ENCODE assay signal across 8 cellular contexts in genomic region chr19:34639491-34640085, GRCh38. TPM values are rescaled to one million over a fixed set of nuclear protein-coding genes. Genes with fewer than 3 reads are reported as not detected.
A peak's percentile ranks its signal among the peaks of the same experiment; 100 is the strongest.
DNase-seq lines count a peak whose midpoint lies in the region; ATAC-seq, FAIRE-seq and TF ChIP-seq lines count a peak whose summit lies in the region.

No MANE protein-coding gene starts in this region.

- H3K27ac ChIP-seq in DOHH2 (ENCODE audit: low read depth, low read length) (no peak overlapping the region), SJCRH30 (no peak overlapping the region), right atrium auricular region (no peak overlapping the region), small intestine (ENCODE audit: low read depth in 1 of 2, low read length in 1 of 2) (no peak overlapping the region)

- H3K36me3 ChIP-seq in DOHH2 (ENCODE audit: control insufficient read depth, low read length) (no peaks in the 10 kb centered on the region), MG63 (no peaks in the 10 kb centered on the region), SJCRH30 (no peaks in the 10 kb centered on the region), right atrium auricular region (no peaks in the 10 kb centered on the region), small intestine (ENCODE audit: control insufficient read depth in 2 of 2, insufficient read depth in 2 of 2, low read length in 2 of 2) (no peaks in the 10 kb centered on the region)

- H3K27me3 ChIP-seq in DOHH2 (ENCODE audit: control insufficient read depth, low read length) (no peaks in the 10 kb centered on the region), MG63 (no peaks in the 10 kb centered on the region), SJCRH30 (no peaks in the 10 kb centered on the region; the same call in 1 of the 2 replicates), right atrium auricular region (no peaks in the 10 kb centered on the region), small intestine (ENCODE audit: control insufficient read depth in 2 of 2, insufficient read depth in 2 of 2, low read length in 2 of 2) (no peaks in the 10 kb centered on the region)

- no peak for FAIRE-seq in small intestine (lab: Jason Lieb, UNC)

- WGBS in small intestine, 3 donors, result 14 to 24% (median 15%) methylated on average over 4 of the region's 4 CpGs

- H3K9me3 ChIP-seq in DOHH2 (ENCODE audit: control insufficient read depth, insufficient read depth, low read length), result no peaks in the 10 kb centered on the region
- H3K9me3 ChIP-seq in MG63, result peaks cover 5% of the 10 kb centered on the region
- H3K9me3 ChIP-seq in SJCRH30 (replicated peaks), result no peaks in the 10 kb centered on the region
- H3K9me3 ChIP-seq in right atrium auricular region, result peaks cover 0 to 11% of the 10 kb centered on the region in 2 donors
- peaks cover 3% of the 10 kb centered on the region for H3K9me3 ChIP-seq in small intestine (ENCODE audit: control insufficient read depth, low read depth)

- no peak overlapping the region for H3K27ac Mint-ChIP-seq in activated naive CD4-positive, alpha-beta T cell treated with anti-CD3 and anti-CD28 coated beads, Interleukin-2, amount 50 U/mL, for 72 hours

- H3K4me1 ChIP-seq in DOHH2 (ENCODE audit: control insufficient read depth, low read length) (no peaks in the 10 kb centered on the region), SJCRH30 (no peaks in the 10 kb centered on the region), right atrium auricular region (no peaks in the 10 kb centered on the region), small intestine (ENCODE audit: control insufficient read depth in 2 of 2, insufficient read depth in 1 of 2, low read depth in 1 of 2, low read length in 1 of 2) (no peaks in the 10 kb centered on the region)

- ATAC-seq in activated naive CD4-positive, alpha-beta T cell treated with anti-CD3 and anti-CD28 coated beads, Interleukin-2, amount 50 U/mL, for 72 hours, result peak; percentile 53 to 64
- no peak for ATAC-seq in GM19397 (IDR thresholded peaks at IDR 0.05; ENCODE audit: unreplicated experiment)
- no peak for ATAC-seq in GM19351 (IDR thresholded peaks at IDR 0.05; ENCODE audit: unreplicated experiment)

- H3K9me2 ChIP-seq in DOHH2 (replicated peaks; ENCODE audit: control insufficient read depth, low read length), result no peaks in the 10 kb centered on the region

- H3F3A ChIP-seq in DOHH2 (ENCODE audit: control insufficient read depth, insufficient read depth), result no peaks in the 10 kb centered on the region

- H4K20me1 ChIP-seq in DOHH2 (ENCODE audit: control insufficient read depth, insufficient read depth, low read depth, low read length), result no peaks in the 10 kb centered on the region

- peak; percentile 14 for DNase-seq in MG63
- DNase-seq in SJCRH30, result peak; percentile 63 to 93
- DNase-seq in activated naive CD4-positive, alpha-beta T cell treated with anti-CD3 and anti-CD28 coated beads, Interleukin-2, amount 50 U/mL, for 72 hours (ENCODE audit: low spot score in 2 of 2), result peak in 1 of 2 donors; percentile 66
- no peak for DNase-seq in right atrium auricular region (ENCODE audit: low spot score)
- peak; percentile 84 for DNase-seq in small intestine

- peaks cover 11 to 17% of the 10 kb centered on the region in 2 donors for H3K36me3 Mint-ChIP-seq in activated naive CD4-positive, alpha-beta T cell treated with anti-CD3 and anti-CD28 coated beads, Interleukin-2, amount 50 U/mL, for 72 hours

- H3K4me3 ChIP-seq in DOHH2 (ENCODE audit: low read length) (no peak overlapping the region), MG63 (no peak overlapping the region), SJCRH30 (no peak overlapping the region), right atrium auricular region (no peak overlapping the region), small intestine (ENCODE audit: low read depth in 1 of 2, low read length in 2 of 2) (no peak overlapping the region)

- no peak overlapping the region for H3K4me2 ChIP-seq in DOHH2 (ENCODE audit: low read length)

- no peaks in the 10 kb centered on the region for H3K79me2 ChIP-seq in DOHH2 (ENCODE audit: control insufficient read depth, low read length)

- TF ChIP-seq CTCF in DOHH2 (IDR thresholded peaks at IDR 0.05; ENCODE audit: low read depth, low read length, poor library complexity, severe bottlenecking) (peak; percentile 84), right atrium auricular region (IDR thresholded peaks at IDR 0.05) (peak; percentile 35 to 89)

- H3K9me3 Mint-ChIP-seq in activated naive CD4-positive, alpha-beta T cell treated with anti-CD3 and anti-CD28 coated beads, Interleukin-2, amount 50 U/mL, for 72 hours, result peaks cover 11 to 16% of the 10 kb centered on the region in 2 donors

RNA-seq across cellular contexts. Expression of gene SCGB2B2, which starts 37.4 kb away (rescaled TPM):
- total RNA-seq in MG63 (2014; rRNA removed; shearing (Covaris generic); ENCODE audit: low replicate concordance), result not detected in 2 replicates
- total RNA-seq in SJCRH30 (2014; rRNA removed; shearing (Covaris generic)), result not detected in 2 replicates
- under 1 TPM; 0.33 to 0.36 TPM for total RNA-seq in activated naive CD4-positive, alpha-beta T cell treated with anti-CD3 and anti-CD28 coated beads, Interleukin-2, amount 50 U/mL, for 72 hours
- total RNA-seq in right atrium auricular region, result under 1 TPM in 1 of 2 donors, not detected in 1; 0.37 TPM
- under 1 TPM in 1 of 3 donors, not detected in 2; 0.15 TPM for polyA plus RNA-seq in small intestine

RNA-seq across cellular contexts. Expression of gene ZNF302, which starts 37.9 kb away (rescaled TPM):
- total RNA-seq in MG63 (2014; rRNA removed; shearing (Covaris generic); ENCODE audit: low replicate concordance), result 4.3 and 17.4 TPM in 2 replicates
- 38.4 and 47.7 TPM in 2 replicates for total RNA-seq in SJCRH30 (2014; rRNA removed; shearing (Covaris generic))
- 10 to 100 TPM in 1 of 2 donors, 1 to 10 TPM in 1; 9.2 to 15.3 TPM for total RNA-seq in activated naive CD4-positive, alpha-beta T cell treated with anti-CD3 and anti-CD28 coated beads, Interleukin-2, amount 50 U/mL, for 72 hours
- 10 to 100 TPM; 21.7 to 35.8 TPM for total RNA-seq in right atrium auricular region
- polyA plus RNA-seq in small intestine, result 10 to 100 TPM; 10.5 to 17.4 (median 13.2) TPM

Comparison
In these comparisons a context has a peak if more than half of its experiments do, and no peak if none do; other contexts are left out.
1. ATAC-seq: peak in activated naive CD4-positive, alpha-beta T cell treated with anti-CD3 and anti-CD28 coated beads, Interleukin-2, amount 50 U/mL, for 72 hours (2 of 2); none in GM19397 (single experiment) and GM19351 (single experiment).